In the genomic region with DNA sequence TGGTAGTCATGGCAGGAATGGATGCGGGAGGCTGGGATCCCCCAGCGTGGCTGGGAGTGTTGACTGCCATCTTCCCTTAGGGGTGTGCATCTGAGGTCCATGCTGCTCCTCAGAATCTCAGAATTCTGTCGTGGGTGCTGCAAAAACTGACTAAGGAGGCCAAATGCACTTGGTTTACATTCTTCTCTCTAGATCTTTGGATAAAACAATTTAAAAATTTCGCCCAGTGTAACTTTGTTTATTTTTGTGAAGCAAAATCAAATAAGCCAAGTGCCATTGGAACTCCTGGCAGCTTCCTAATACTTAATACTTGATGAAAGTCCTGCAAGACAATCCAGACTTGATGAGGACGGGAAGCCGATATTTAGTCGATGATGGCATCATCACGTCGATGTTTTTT, we compare ENCODE assay signal across 36 cellular contexts.
"Had no signal": no experiment of that assay in that cellular context is flagged by ENCODE, and none has a peak within 500 bp of the region (broad histone marks: within the 10 kb centered on the region; RNA-seq: fewer than 3 reads in every experiment).

No MANE protein-coding gene starts in this region.

- H3K27me3 Mint-ChIP-seq: activated CD8-positive, alpha-beta T cell treated with anti-CD3 and anti-CD28 coated beads for 36 hours; activated naive CD8-positive, alpha-beta T cell treated with anti-CD3 and anti-CD28 coated beads for 36 hours had no signal

- DNase-seq: activated B cell treated with CpG ODN at 0.5 μM for 24 hours; activated CD4-positive, alpha-beta memory T cell treated with anti-CD3 and anti-CD28 coated beads for 36 hours; activated CD4-positive, alpha-beta T cell treated with anti-CD3 and anti-CD28 coated beads for 4 hours; activated CD4-positive, alpha-beta T cell treated with anti-CD3 and anti-CD28 coated beads, Interleukin-2, amount 10 ng/mL, durations not matched to agents 24 days and 14 days; activated CD4-positive, alpha-beta T cell treated with anti-CD3 and anti-CD28 coated beads, Interleukin-2, amount 50 U/mL, for 1 hour; activated CD4-positive, alpha-beta T cell treated with anti-CD3 and anti-CD28 coated beads, Interleukin-2, amount 50 U/mL, for 4 hours; activated CD4-positive, CD25-positive, alpha-beta regulatory T cell treated with anti-CD3 and anti-CD28 coated beads, Interleukin-2, amount 50 U/mL, for 72 hours; activated CD8-positive, alpha-beta memory T cell treated with anti-CD3 and anti-CD28 coated beads, Interleukin-2, amount 50 U/mL, for 4 hours; activated CD8-positive, alpha-beta T cell treated with anti-CD3 and anti-CD28 coated beads for 36 hours; activated effector memory CD4-positive, alpha-beta T cell treated with anti-CD3 and anti-CD28 coated beads, Interleukin-2, amount 50 U/mL, for 16 hours; activated gamma-delta T cell treated with Interleukin-2 at 50 U/mL for 16 hours; activated naive CD4-positive, alpha-beta T cell; activated naive CD4-positive, alpha-beta T cell treated with anti-CD3 and anti-CD28 coated beads for 36 hours; activated naive CD4-positive, alpha-beta T cell treated with anti-CD3 and anti-CD28 coated beads, Interleukin-2, amount 50 U/mL, for 16 hours; activated naive CD8-positive, alpha-beta T cell treated with anti-CD3 and anti-CD28 coated beads for 36 hours; activated T-cell treated with anti-CD3 and anti-CD28 coated beads for 4 hours; activated T-cell treated with anti-CD3 and anti-CD28 coated beads, Interleukin-2, amount 50 U/mL, for 1 hour; activated T-cell treated with anti-CD3 and anti-CD28 coated beads, Interleukin-2, amount 50 U/mL, for 4 hours; activated T-cell treated with anti-CD3 and anti-CD28 coated beads, Interleukin-2, amount 50 U/mL, for 72 hours; adrenal gland; amniotic stem cell; aorta; body of pancreas; brain microvascular endothelial cell; central memory CD4-positive, alpha-beta T cell; T-helper 2 cell; T-helper 9 cell had no signal

- FAIRE-seq: astrocyte, TTC549 had no signal

- H3K9me3 Mint-ChIP-seq: activated B cell treated with CpG ODN at 0.5 μM for 24 hours; activated CD4-positive, alpha-beta memory T cell treated with anti-CD3 and anti-CD28 coated beads for 36 hours; activated CD8-positive, alpha-beta T cell treated with anti-CD3 and anti-CD28 coated beads for 36 hours; activated naive CD4-positive, alpha-beta T cell treated with anti-CD3 and anti-CD28 coated beads for 36 hours; activated naive CD8-positive, alpha-beta T cell treated with anti-CD3 and anti-CD28 coated beads for 36 hours; activated T-cell treated with anti-CD3 and anti-CD28 coated beads, Interleukin-2, amount 50 U/mL, for 4 hours; activated T-helper 17 cell treated with anti-CD3 and anti-CD28 coated beads, Interleukin-2, amount 50 U/mL, for 72 hours; T-helper 2 cell treated with Interferon-gamma antibody and Interleukin-4, amounts not matched to agents 5 μg/mL and 100 μg/mL, for 36 hours had no signal

- H3K4me1 ChIP-seq: adrenal gland, body of pancreas, breast epithelium had no signal

- H3K27me3 ChIP-seq: adrenal gland, body of pancreas, brain microvascular endothelial cell, breast epithelium had no signal

- H3K27ac Mint-ChIP-seq: activated B cell treated with CpG ODN at 0.5 μM for 24 hours; activated CD4-positive, alpha-beta memory T cell treated with anti-CD3 and anti-CD28 coated beads for 36 hours; activated CD4-positive, alpha-beta T cell treated with anti-CD3 and anti-CD28 coated beads, Interleukin-2, amount 10 ng/mL, durations not matched to agents 24 days and 14 days; activated CD8-positive, alpha-beta T cell treated with anti-CD3 and anti-CD28 coated beads for 36 hours; activated naive CD4-positive, alpha-beta T cell treated with anti-CD3 and anti-CD28 coated beads for 36 hours; activated naive CD4-positive, alpha-beta T cell treated with anti-CD3 and anti-CD28 coated beads, Interleukin-2, amount 50 U/mL, for 72 hours; activated naive CD8-positive, alpha-beta T cell treated with anti-CD3 and anti-CD28 coated beads for 36 hours; activated T-cell treated with anti-CD3 and anti-CD28 coated beads, Interleukin-2, amount 50 U/mL, for 72 hours; activated T-helper 1 cell treated with anti-CD3 and anti-CD28 coated beads, Interleukin-12 subunit alpha, Interleukin-12 subunit beta, Interleukin-2, Interleukin-4 antibody, amounts not matched to agents 30 ng/mL and 10 ng/mL and 1 ng/mL, durations not matched to agents 14 hours and 24 hours and 36 hours; activated T-helper 17 cell treated with anti-CD3 and anti-CD28 coated beads, Interleukin-2, amount 50 U/mL, for 72 hours; T-helper 1 cell treated with Interleukin-12 subunit alpha and Interleukin-12 subunit beta and Interleukin-4 antibody, amounts not matched to agents 30 μg/mL and 1 μg/mL, for 36 hours; T-helper 2 cell treated with Interferon-gamma antibody and Interleukin-4, amounts not matched to agents 5 μg/mL and 100 μg/mL, for 36 hours had no signal

- ATAC-seq: activated CD8-positive, alpha-beta T cell treated with anti-CD3 and anti-CD28 coated beads for 36 hours; activated naive CD4-positive, alpha-beta T cell treated with anti-CD3 and anti-CD28 coated beads, Interleukin-2, amount 50 U/mL, for 72 hours; activated T-cell treated with anti-CD3 and anti-CD28 coated beads, Interleukin-2, amount 50 U/mL, for 4 hours; activated T-cell treated with anti-CD3 and anti-CD28 coated beads, Interleukin-2, amount 50 U/mL, for 72 hours; activated T-helper 17 cell treated with anti-CD3 and anti-CD28 coated beads, Interleukin-2, amount 50 U/mL, for 72 hours; body of pancreas had no signal

- H3K4me3 Mint-ChIP-seq: activated B cell treated with CpG ODN at 0.5 μM for 24 hours; activated CD4-positive, alpha-beta memory T cell treated with anti-CD3 and anti-CD28 coated beads for 36 hours; activated CD4-positive, alpha-beta T cell treated with anti-CD3 and anti-CD28 coated beads, Interleukin-2, amount 10 ng/mL, durations not matched to agents 24 days and 14 days; activated CD8-positive, alpha-beta T cell treated with anti-CD3 and anti-CD28 coated beads for 36 hours; activated naive CD4-positive, alpha-beta T cell treated with anti-CD3 and anti-CD28 coated beads for 36 hours; activated naive CD8-positive, alpha-beta T cell treated with anti-CD3 and anti-CD28 coated beads for 36 hours; activated T-cell treated with anti-CD3 and anti-CD28 coated beads, Interleukin-2, amount 50 U/mL, for 4 hours; activated T-cell treated with anti-CD3 and anti-CD28 coated beads, Interleukin-2, amount 50 U/mL, for 72 hours; activated T-helper 1 cell treated with anti-CD3 and anti-CD28 coated beads, Interleukin-12 subunit alpha, Interleukin-12 subunit beta, Interleukin-2, Interleukin-4 antibody, amounts not matched to agents 30 ng/mL and 10 ng/mL and 1 ng/mL, durations not matched to agents 14 hours and 24 hours and 36 hours; activated T-helper 17 cell treated with anti-CD3 and anti-CD28 coated beads, Interleukin-2, amount 50 U/mL, for 72 hours; T-helper 1 cell treated with Interleukin-12 subunit alpha and Interleukin-12 subunit beta and Interleukin-4 antibody, amounts not matched to agents 30 μg/mL and 1 μg/mL, for 36 hours; T-helper 2 cell treated with Interferon-gamma antibody and Interleukin-4, amounts not matched to agents 5 μg/mL and 100 μg/mL, for 36 hours had no signal

- H3K36me3 ChIP-seq: adrenal gland, brain microvascular endothelial cell, breast epithelium had no signal

- H3K9me3 ChIP-seq: adrenal gland, body of pancreas, breast epithelium had no signal

- H3K4me1 Mint-ChIP-seq: activated T-helper 17 cell treated with anti-CD3 and anti-CD28 coated beads, Interleukin-2, amount 50 U/mL, for 72 hours had no signal

- H3K27ac ChIP-seq: adrenal gland, body of pancreas, brain microvascular endothelial cell, breast epithelium, VCaP had no signal

- H3K4me3 ChIP-seq: adrenal gland, body of pancreas, breast epithelium had no signal

- H3K36me3 Mint-ChIP-seq: activated CD4-positive, alpha-beta memory T cell treated with anti-CD3 and anti-CD28 coated beads for 36 hours; activated naive CD8-positive, alpha-beta T cell treated with anti-CD3 and anti-CD28 coated beads for 36 hours had no signal
